23 cellular contexts compared by ENCODE assay signal in the genomic region with DNA sequence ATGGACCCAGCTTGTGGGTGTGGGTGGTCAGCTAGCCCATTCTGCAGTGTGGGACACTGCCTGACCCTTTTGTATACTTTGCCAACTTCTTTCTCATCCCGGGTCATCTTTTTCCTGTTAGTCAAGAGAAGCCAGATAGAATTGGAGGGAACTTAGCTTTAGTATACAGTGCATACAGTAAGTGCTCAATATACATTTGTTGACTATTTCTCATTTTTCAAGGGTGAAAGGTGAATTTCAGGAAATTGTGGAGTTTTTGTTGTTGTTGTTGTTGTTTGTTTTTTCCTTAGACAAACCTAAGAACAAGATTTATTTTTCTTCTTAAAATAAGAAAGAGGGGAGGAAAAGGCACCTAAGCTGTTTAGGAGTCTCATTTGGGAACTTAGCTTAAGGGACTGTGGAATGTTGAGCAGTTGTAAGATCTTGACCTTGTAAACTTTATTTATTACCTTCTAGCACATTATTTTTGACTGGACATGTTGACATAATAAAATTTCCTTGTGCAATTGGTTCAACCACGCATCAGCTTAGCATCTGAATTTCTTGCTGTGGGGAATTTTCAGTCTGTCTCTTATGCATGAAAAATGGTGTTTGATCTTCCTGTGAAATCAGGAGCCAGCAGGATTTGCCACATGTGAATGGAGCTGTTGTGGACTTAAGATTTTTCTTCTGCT.
DNase-seq lines count a peak whose midpoint lies in the region; ATAC-seq, FAIRE-seq and TF ChIP-seq lines count a peak whose summit lies in the region.
"Had no signal": no experiment of that assay in that cellular context is flagged by ENCODE, and none has a peak within 500 bp of the region (broad histone marks: within the 10 kb centered on the region; RNA-seq: fewer than 3 reads in every experiment).

No MANE protein-coding gene starts in this region.

- H3K4me1 ChIP-seq in A549 (peaks cover 9% of the 10 kb centered on the region; the same call in 2 of the 3 replicates), GM23338 (ENCODE audit: insufficient read depth) (peaks cover 50% of the 10 kb centered on the region), adipocyte (ENCODE audit: control insufficient read depth, insufficient read depth, low read length) (peaks cover 21% of the 10 kb centered on the region)

- no peak for TF ChIP-seq POLR2A in A549 (IDR thresholded peaks at IDR 0.05; ENCODE audit: low read length)

- no peaks in the 10 kb centered on the region for H3F3A ChIP-seq in GM23338 (replicated peaks; ENCODE audit: low read depth)

- no peak overlapping the region for H3K4me3 Mint-ChIP-seq in GM23338
- H3K4me3 Mint-ChIP-seq: activated CD8-positive, alpha-beta T cell treated with anti-CD3 and anti-CD28 coated beads, Interleukin-2, amount 10 ng/mL, durations not matched to agents 7 days and 5 days; neural crest cell; stimulated activated naive CD8-positive, alpha-beta T cell treated with anti-CD3 and anti-CD28 coated beads, Interleukin-15, Interleukin-2, amounts not matched to agents 100 ng/mL and 50 ng/mL, for 24 hours had no signal

- peaks cover 5% of the 10 kb centered on the region for H3K27me3 Mint-ChIP-seq in GM23338 (ENCODE audit: insufficient read depth, low read depth, poor library complexity)
- H3K27me3 Mint-ChIP-seq: stimulated activated naive CD8-positive, alpha-beta T cell treated with anti-CD3 and anti-CD28 coated beads, Interleukin-15, Interleukin-2, amounts not matched to agents 100 ng/mL and 50 ng/mL, for 24 hours had no signal

- WGBS in A549 (ENCODE audit: missing lambda C conversion rate) = 25% methylated on average over 2 of the region's 2 CpGs

- no peak for FAIRE-seq in A549 (lab: Jason Lieb, UNC)
- FAIRE-seq in islet of Langerhans (lab: Jason Lieb, UNC) = peak; percentile 95
- FAIRE-seq: keratinocyte, urothelium cell line had no signal

- TF ChIP-seq RAD21 in A549 (conservative IDR thresholded peaks at IDR 0.05 in 1 of 2, IDR thresholded peaks at IDR 0.05 in 1 of 2) = no peak

- no peaks in the 10 kb centered on the region for H3K9me3 ChIP-seq in A549
- no peaks in the 10 kb centered on the region for H3K9me3 ChIP-seq in adipocyte (ENCODE audit: control insufficient read depth, low read length)
- H3K9me3 ChIP-seq: breast epithelium, esophagus muscularis mucosa, MG63 had no signal

- TF ChIP-seq CTCF in A549 (IDR thresholded peaks at IDR 0.05) = no peak
- no peak for TF ChIP-seq CTCF in GM23338 (conservative IDR thresholded peaks at IDR 0.05; ENCODE audit: low read depth in 2 of 2)

- H3K36me3 ChIP-seq in GM23338 (ENCODE audit: insufficient read depth) (no peaks in the 10 kb centered on the region), adipocyte (ENCODE audit: control insufficient read depth, insufficient read depth, low read length, severe bottlenecking) (no peaks in the 10 kb centered on the region)
- H3K36me3 ChIP-seq: breast epithelium, esophagus muscularis mucosa, MG63, WERI-Rb-1 had no signal

- no peak overlapping the region for H3K9ac ChIP-seq in adipocyte (ENCODE audit: low read length)

- peaks cover under 1% of the 10 kb centered on the region; the same call in 1 of the 2 replicates for H4K20me1 ChIP-seq in GM23338 (replicated peaks; ENCODE audit: insufficient read depth)

- no peaks in the 10 kb centered on the region for H3K36me3 Mint-ChIP-seq in GM23338 (ENCODE audit: low read depth)

- no peak for ATAC-seq in A549
- ATAC-seq in GM23338 = no peak
- no peak for ATAC-seq in activated CD4-positive, CD25-positive, alpha-beta regulatory T cell treated with anti-CD3 and anti-CD28 coated beads, Interleukin-2, amount 50 U/mL, for 24 hours
- ATAC-seq: activated CD8-positive, alpha-beta T cell treated with anti-CD3 and anti-CD28 coated beads, Interleukin-2, amount 10 ng/mL, durations not matched to agents 7 days and 5 days; activated naive CD4-positive, alpha-beta T cell treated with anti-CD3 and anti-CD28 coated beads, Interleukin-2, amount 50 U/mL, for 72 hours had no signal

- H3K9me3 Mint-ChIP-seq in GM23338 = no peaks in the 10 kb centered on the region
- H3K9me3 Mint-ChIP-seq: activated naive CD4-positive, alpha-beta T cell treated with anti-CD3 and anti-CD28 coated beads, Interleukin-2, amount 50 U/mL, for 72 hours; neural crest cell; stimulated activated naive CD8-positive, alpha-beta T cell treated with anti-CD3 and anti-CD28 coated beads, Interleukin-15, Interleukin-2, amounts not matched to agents 100 ng/mL and 50 ng/mL, for 24 hours had no signal

- no peak for DNase-seq in A549 (ENCODE audit: low read depth in 1 of 2, low spot score in 1 of 2)
- DNase-seq in GM23338 (ENCODE audit: low spot score) = no peak
- peak; percentile 8 for DNase-seq in adipocyte (ENCODE audit: low read depth)
- no peak for DNase-seq in HPDE6-E6E7 (ENCODE audit: extremely low spot score)
- DNase-seq in amniotic stem cell (lab: John Stamatoyannopoulos, UW) = no peak
- DNase-seq in NCI-H187 (lab: John Stamatoyannopoulos, UW) = no peak
- DNase-seq: activated CD8-positive, alpha-beta T cell treated with anti-CD3 and anti-CD28 coated beads, Interleukin-2, amount 10 ng/mL, durations not matched to agents 7 days and 5 days; activated T-cell treated with anti-CD3 and anti-CD28 coated beads, Interleukin-2, amount 50 U/mL, for 48 hours; dorsolateral prefrontal cortex; MG63; NCI-H1930; NCI-H510A; SHP77 treated with DMSO at 0.1 percent for 48 hours; WERI-Rb-1 had no signal

- peak overlapping the region; percentile 59 for H3K27ac Mint-ChIP-seq in GM23338
- H3K27ac Mint-ChIP-seq: activated CD8-positive, alpha-beta T cell treated with anti-CD3 and anti-CD28 coated beads, Interleukin-2, amount 10 ng/mL, durations not matched to agents 7 days and 5 days; activated naive CD4-positive, alpha-beta T cell treated with anti-CD3 and anti-CD28 coated beads, Interleukin-2, amount 50 U/mL, for 72 hours; stimulated activated naive CD8-positive, alpha-beta T cell treated with anti-CD3 and anti-CD28 coated beads, Interleukin-15, Interleukin-2, amounts not matched to agents 100 ng/mL and 50 ng/mL, for 24 hours had no signal

- no peak overlapping the region for H2AFZ ChIP-seq in GM23338

- CTCF ChIA-PET in A549 (lab: Yijun Ruan, JAX) = interaction anchor here (0.5 to 0.9 kb wide), 2 partner anchors 12 to 23 kb away, joined by 3 read pairs; no protein-coding TSS in a partner anchor

- H3K27me3 ChIP-seq in GM23338 (ENCODE audit: insufficient read depth) = no peaks in the 10 kb centered on the region
- H3K27me3 ChIP-seq in adipocyte (replicated peaks; ENCODE audit: control insufficient read depth, insufficient read depth, low read length) = no peaks in the 10 kb centered on the region
- H3K27me3 ChIP-seq: breast epithelium, dorsolateral prefrontal cortex, esophagus muscularis mucosa, MG63 had no signal

- H3K4me2 ChIP-seq in A549 (peak overlapping the region; percentile 3; the same call in 1 of the 3 replicates), GM23338 (no peak overlapping the region)

- H3K4me3 ChIP-seq in A549 = no peak overlapping the region
- no peak overlapping the region for H3K4me3 ChIP-seq in GM23338
- no peak overlapping the region for H3K4me3 ChIP-seq in adipocyte (ENCODE audit: low read length)
- H3K4me3 ChIP-seq: breast epithelium, dorsolateral prefrontal cortex, esophagus muscularis mucosa, MG63 had no signal

- peaks cover 54% of the 10 kb centered on the region for H3K4me1 Mint-ChIP-seq in GM23338

- peaks cover 99% of the 10 kb centered on the region for H3K79me2 ChIP-seq in GM23338 (replicated peaks; ENCODE audit: insufficient read depth)

- no peak for TF ChIP-seq EP300 in A549 (IDR thresholded peaks at IDR 0.05)

- H3K27ac ChIP-seq in A549 (no peak overlapping the region), GM23338 (ENCODE audit: low read depth) (peak overlapping the region; percentile 5; the same call in 1 of the 2 replicates)
- H3K27ac ChIP-seq: dorsolateral prefrontal cortex, esophagus muscularis mucosa, WERI-Rb-1 had no signal

- H3K9me2 ChIP-seq in GM23338 (ENCODE audit: insufficient read depth) = no peaks in the 10 kb centered on the region

- POLR2A ChIA-PET in A549 (lab: Yijun Ruan, JAX) = no interaction called here

TF ChIP-seq in A549, 52 proteins besides CTCF, POLR2A, EP300 and RAD21:
- TF ChIP-seq NPAS2 (CRISPR knock-in tag; IDR thresholded peaks at IDR 0.05; ENCODE audit: borderline replicate concordance) (no peak), HEYL (CRISPR knock-in tag; IDR thresholded peaks at IDR 0.05) (no peak), RCOR1 (IDR thresholded peaks at IDR 0.05; ENCODE audit: low read depth, low read length) (no peak), JUNB (IDR thresholded peaks at IDR 0.05) (no peak), FOSB (CRISPR knock-in tag; IDR thresholded peaks at IDR 0.05) (no peak), CEBPB (IDR thresholded peaks at IDR 0.05) (no peak), PHF8 (IDR thresholded peaks at IDR 0.05; ENCODE audit: borderline replicate concordance, low read depth) (no peak)

TF ChIP-seq in GM23338, 12 proteins besides CTCF, POLR2A, EP300 and RAD21 (continues in another document):
- no peak for TF ChIP-seq ZNF114 (CRISPR knock-in tag; IDR thresholded peaks at IDR 0.05)
- no peak for TF ChIP-seq ZNF331 (CRISPR knock-in tag; IDR thresholded peaks at IDR 0.05; ENCODE audit: low read depth)
- TF ChIP-seq STAT1 (IDR thresholded peaks at IDR 0.05; ENCODE audit: unreplicated experiment) = no peak
